21 cellular contexts compared by ENCODE assay signal in genomic region chr1:46081620-46082019, GRCh38.
"Had no signal": no experiment of that assay in that cellular context is flagged by ENCODE, and none has a peak within 500 bp of the region (broad histone marks: within the 10 kb centered on the region; RNA-seq: fewer than 3 reads in every experiment).

No MANE protein-coding gene starts in this region.

- DNase-seq: activated CD4-positive, alpha-beta T cell treated with anti-CD3 and anti-CD28 coated beads for 4 hours; activated CD8-positive, alpha-beta memory T cell treated with anti-CD3 and anti-CD28 coated beads, Interleukin-2, amount 50 U/mL, for 4 hours; activated CD8-positive, alpha-beta T cell treated with anti-CD3 and anti-CD28 coated beads for 36 hours; activated effector memory CD4-positive, alpha-beta T cell treated with anti-CD3 and anti-CD28 coated beads, Interleukin-2, amount 50 U/mL, for 16 hours; activated naive CD4-positive, alpha-beta T cell treated with anti-CD3 and anti-CD28 coated beads for 36 hours; activated T-cell treated with anti-CD3 and anti-CD28 coated beads, Interleukin-2, amount 50 U/mL, for 1 hour; amygdala; brain microvascular endothelial cell; MV-4-11; NCI-H1105; NCI-H1436; NCI-H1694 treated with DMSO at 0.1 percent for 48 hours; NCI-H2029 treated with DMSO at 0.1 percent for 48 hours; NCI-H345; NCI-H510A; NCI-H526 treated with DMSO at 0.1 percent for 48 hours; NCI-H82; RPMI8226; SHP77 had no signal

- H3K27me3 ChIP-seq: brain microvascular endothelial cell, MG63, SJSA1 had no signal

- H3K4me3 ChIP-seq: MG63, SJSA1 had no signal

- H3K36me3 ChIP-seq: brain microvascular endothelial cell, MG63, SJSA1 had no signal

- H3K4me1 ChIP-seq: SJSA1 had no signal

- H3K27ac ChIP-seq: brain microvascular endothelial cell, SJSA1 had no signal

- H3K9me3 ChIP-seq: SJSA1 had no signal
